Comparison of ENCODE assay signal across 24 cellular contexts in the genomic region with DNA sequence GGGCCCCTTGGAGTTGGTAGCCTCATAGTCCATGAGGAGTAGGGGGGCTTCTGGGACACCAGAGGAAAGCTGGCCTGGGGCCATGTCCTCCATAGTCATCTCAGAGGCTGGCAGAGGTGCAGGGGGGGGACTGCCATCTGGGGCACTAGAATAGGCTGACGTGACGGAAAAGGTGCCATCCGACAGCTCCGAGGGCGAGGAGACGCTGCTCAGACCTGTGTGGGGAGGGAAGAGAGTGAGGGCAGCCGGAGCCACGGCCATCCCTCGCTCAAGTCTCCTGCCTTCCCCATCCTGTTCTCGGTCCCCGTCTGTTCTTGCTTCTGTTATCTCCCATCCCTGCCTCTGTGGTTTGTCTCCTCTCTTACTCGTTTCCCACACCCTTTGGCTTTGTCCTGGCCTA. TPM values are rescaled to one million over a fixed set of nuclear protein-coding genes. Genes with fewer than 3 reads are reported as not detected.
DNase-seq lines count a peak whose midpoint lies in the region; ATAC-seq and TF ChIP-seq lines count a peak whose summit lies in the region.
"Had no signal": no experiment of that assay in that cellular context is flagged by ENCODE, and none has a peak within 500 bp of the region (broad histone marks: within the 10 kb centered on the region; RNA-seq: fewer than 3 reads in every experiment).

No MANE protein-coding gene starts in this region.

- 89% methylated on average over 12 of the region's 12 CpGs for WGBS in esophagus muscularis mucosa
- WGBS in psoas muscle, 3 donors: 74 to 89% (median 77%) methylated on average over 8 to 12 of the region's 12 CpGs

- H3K27ac ChIP-seq in HCT116 (ENCODE audit: low read depth, low read length) (no peak overlapping the region), esophagus muscularis mucosa (replicated peaks in 1 of 4) (peak overlapping the region; percentile 43 to 97 (median 70)), psoas muscle (peak overlapping the region; percentile 86)
- H3K27ac ChIP-seq: KMS-11, SJCRH30 had no signal

- POLR2A ChIA-PET in HCT116 (lab: Charles Lee): no interaction called here

- H3K27me3 Mint-ChIP-seq in CD14-positive monocyte (ENCODE audit: low read depth in 3 of 3): peaks cover 0 to 2% (median 2%) of the 10 kb centered on the region in 3 donors
- H3K27me3 Mint-ChIP-seq: activated CD4-positive, alpha-beta T cell treated with anti-CD3 and anti-CD28 coated beads, Interleukin-2, amount 10 ng/mL, durations not matched to agents 7 days and 5 days; CD8-positive, alpha-beta memory T cell had no signal

- no peak overlapping the region for H3K9ac ChIP-seq in HCT116 (ENCODE audit: low read length)
- H3K9ac ChIP-seq: KMS-11 had no signal

- RAD21 ChIA-PET in HCT116 (lab: Charles Lee; ENCODE audit: low non-redundant PET in 1 of 2, low total read pairs in 2 of 2, uncharacterized antibody in 2 of 2, unreplicated experiment in 2 of 2): no interaction called here

- H3K4me1 ChIP-seq in HCT116 (ENCODE audit: control insufficient read depth in 1 of 2, insufficient read depth in 2 of 2, low read length in 2 of 2) (peaks cover 14 to 20% of the 10 kb centered on the region in 2 experiments), esophagus muscularis mucosa (peaks cover 31 to 38% (median 35%) of the 10 kb centered on the region in 4 donors), psoas muscle (peaks cover 43% of the 10 kb centered on the region)
- H3K4me1 ChIP-seq: SJCRH30 had no signal

- TF ChIP-seq EP300 in esophagus muscularis mucosa (IDR thresholded peaks at IDR 0.05): no peak

- intact Hi-C loops in CD14-positive monocyte (cut with micrococcal nuclease) (no loop called here), HCT116 (cut with micrococcal nuclease) (no loop called here), esophagus muscularis mucosa (cut with DNase I) (no loop called here), psoas muscle (cut with DNase I) (no loop called here)

- CTCF ChIA-PET in HCT116 (lab: Charles Lee): no interaction called here

- DNase-seq in CD14-positive monocyte (ENCODE audit: low spot score) (no peak), HCT116 (ENCODE audit: low read depth, low spot score) (no peak), esophagus muscularis mucosa (ENCODE audit: extremely low spot score) (no peak), psoas muscle (no peak), COLO668 (lab: John Stamatoyannopoulos, UW; ENCODE audit: unreplicated experiment) (no peak), kidney glomerular epithelial cell (lab: John Stamatoyannopoulos, UW) (no peak)
- DNase-seq: activated CD4-positive, alpha-beta T cell treated with anti-CD3 and anti-CD28 coated beads, Interleukin-2, amount 10 ng/mL, durations not matched to agents 7 days and 5 days; activated CD8-positive, alpha-beta memory T cell treated with anti-CD3 and anti-CD28 coated beads, Interleukin-2, amount 50 U/mL, for 4 hours; activated effector memory CD4-positive, alpha-beta T cell treated with anti-CD3 and anti-CD28 coated beads, Interleukin-2, amount 50 U/mL, for 16 hours; aorta; CD8-positive, alpha-beta memory T cell; DND-41; effector CD4-positive, alpha-beta T cell; esophagus squamous epithelium; left colon; NCI-H1092; NCI-H2081; retina; SJCRH30; stimulated activated CD4-positive, alpha-beta T cell treated with anti-CD3 and anti-CD28 coated beads, Interleukin-15, amount 100 ng/mL, for 24 hours had no signal

- no peak for ATAC-seq in HCT116
- ATAC-seq in psoas muscle: no peak
- no peak for ATAC-seq in GM21786 (IDR thresholded peaks at IDR 0.05; ENCODE audit: unreplicated experiment)
- ATAC-seq: left colon had no signal

- H3K9me2 ChIP-seq in HCT116 (ENCODE audit: insufficient read depth): no peaks in the 10 kb centered on the region

- peaks cover 44% of the 10 kb centered on the region for H3K4me1 Mint-ChIP-seq in CD14-positive monocyte

- no peak overlapping the region for H3K4me3 Mint-ChIP-seq in CD14-positive monocyte
- H3K4me3 Mint-ChIP-seq: activated CD4-positive, alpha-beta T cell treated with anti-CD3 and anti-CD28 coated beads, Interleukin-2, amount 10 ng/mL, durations not matched to agents 7 days and 5 days; CD8-positive, alpha-beta memory T cell; T-helper 1 cell treated with Interleukin-12 subunit alpha and Interleukin-12 subunit beta and Interleukin-4 antibody, amounts not matched to agents 30 μg/mL and 1 μg/mL, for 36 hours had no signal

- peaks cover 4 to 13% of the 10 kb centered on the region in 2 experiments; a peak in 2 of 4 replicates for H3K36me3 ChIP-seq in HCT116 (ENCODE audit: control insufficient read depth in 1 of 2, insufficient read depth in 2 of 2, low read length in 2 of 2)
- peaks cover 45 to 77% (median 66%) of the 10 kb centered on the region in 4 donors for H3K36me3 ChIP-seq in esophagus muscularis mucosa
- H3K36me3 ChIP-seq in psoas muscle (ENCODE audit: insufficient read depth in 1 of 2, low read depth in 1 of 2): peaks cover 4 to 80% of the 10 kb centered on the region in 2 donors
- H3K36me3 ChIP-seq: SJCRH30 had no signal

- no TSS peak for BruUV-seq in HCT116 (replicated peaks; lab: Mats Ljungman, UMichigan)

- no peaks in the 10 kb centered on the region for H3K27me3 ChIP-seq in HCT116 (ENCODE audit: insufficient read depth, low read length)
- no peaks in the 10 kb centered on the region for H3K27me3 ChIP-seq in esophagus muscularis mucosa
- no peaks in the 10 kb centered on the region for H3K27me3 ChIP-seq in psoas muscle (ENCODE audit: insufficient read depth in 3 of 3, low read length in 2 of 3)
- H3K27me3 ChIP-seq: esophagus squamous epithelium, SJCRH30 had no signal

- peaks cover 74 to 86% of the 10 kb centered on the region in 2 donors for H3K36me3 Mint-ChIP-seq in CD14-positive monocyte

- H2AFZ ChIP-seq in HCT116 (ENCODE audit: low read depth, low read length, poor library complexity, severe bottlenecking): no peak overlapping the region

- TF ChIP-seq CTCF in CD14-positive monocyte (IDR thresholded peaks at IDR 0.05) (no peak), HCT116 (IDR thresholded peaks at IDR 0.05 in 2 of 3, conservative IDR thresholded peaks at IDR 0.05 in 1 of 3; ENCODE audit: borderline replicate concordance in 1 of 3, insufficient read depth in 1 of 3, low read depth in 2 of 3, low read length in 2 of 3) (no peak), esophagus muscularis mucosa (IDR thresholded peaks at IDR 0.05) (no peak), psoas muscle (IDR thresholded peaks at IDR 0.05) (no peak)

- TF ChIP-seq RAD21 in HCT116 (IDR thresholded peaks at IDR 0.05; ENCODE audit: low read depth): no peak

- H3K27ac Mint-ChIP-seq in CD14-positive monocyte: peak overlapping the region in 4 of 7 donors; percentile 25 to 90 (median 65)
- H3K27ac Mint-ChIP-seq: T-helper 1 cell treated with Interleukin-12 subunit alpha and Interleukin-12 subunit beta and Interleukin-4 antibody, amounts not matched to agents 30 μg/mL and 1 μg/mL, for 36 hours had no signal

- TF ChIP-seq POLR2A in HCT116 (IDR thresholded peaks at IDR 0.05; ENCODE audit: borderline replicate concordance, extremely low read depth, insufficient read depth, insufficient read length) (no peak), esophagus muscularis mucosa (IDR thresholded peaks at IDR 0.05; ENCODE audit: low read depth) (no peak)

- no peaks in the 10 kb centered on the region for H3K9me3 ChIP-seq in HCT116 (ENCODE audit: control insufficient read depth in 1 of 2, insufficient read depth in 1 of 2, low read depth in 1 of 2, low read length in 2 of 2)
- H3K9me3 ChIP-seq in esophagus muscularis mucosa: no peaks in the 10 kb centered on the region
- H3K9me3 ChIP-seq in psoas muscle: no peaks in the 10 kb centered on the region
- H3K9me3 ChIP-seq: esophagus squamous epithelium, SJCRH30, thoracic aorta had no signal

- H3K4me2 ChIP-seq in HCT116 (ENCODE audit: low read length): no peak overlapping the region
- H3K4me2 ChIP-seq: KMS-11 had no signal

- H3K79me2 ChIP-seq in HCT116 (ENCODE audit: insufficient read depth, low read length): peaks cover 5% of the 10 kb centered on the region; the same call in 1 of the 2 replicates

- no peaks in the 10 kb centered on the region for H3K9me3 Mint-ChIP-seq in CD14-positive monocyte
- H3K9me3 Mint-ChIP-seq: activated CD4-positive, alpha-beta T cell treated with anti-CD3 and anti-CD28 coated beads, Interleukin-2, amount 10 ng/mL, durations not matched to agents 7 days and 5 days; CD8-positive, alpha-beta memory T cell; T-helper 1 cell treated with Interleukin-12 subunit alpha and Interleukin-12 subunit beta and Interleukin-4 antibody, amounts not matched to agents 30 μg/mL and 1 μg/mL, for 36 hours had no signal

- H3K4me3 ChIP-seq in HCT116 (replicated peaks in 1 of 2; ENCODE audit: low read depth in 1 of 2, low read length in 2 of 2): no peak overlapping the region
- no peak overlapping the region for H3K4me3 ChIP-seq in esophagus muscularis mucosa
- no peak overlapping the region for H3K4me3 ChIP-seq in psoas muscle
- H3K4me3 ChIP-seq: esophagus squamous epithelium, SJCRH30, thoracic aorta had no signal

- no peaks in the 10 kb centered on the region for H4K20me1 ChIP-seq in HCT116 (ENCODE audit: insufficient read depth)

RNA-seq across cellular contexts. Expression of gene SPAG7, which starts 4.7 kb away (rescaled TPM):
- polyA plus RNA-seq in CD14-positive monocyte (10 to 100 TPM; 85.1 to 96.7 TPM), psoas muscle (100 to 1,000 TPM in 2 of 3 donors, 10 to 100 TPM in 1; 93.2 to 179 (median 170) TPM)
- total RNA-seq in HCT116 (2021; ENCODE audit: unreplicated experiment) (49.9 TPM), esophagus muscularis mucosa (10 to 100 TPM; 45.5 to 74.7 (median 63.6) TPM), psoas muscle (100 to 1,000 TPM in 3 of 4 donors, 10 to 100 TPM in 1; 79.2 to 156 (median 111) TPM)
- polyA plus RNA-seq in HCT116 (2012): 68.7 and 76.9 TPM in 2 replicates

RNA-seq across cellular contexts. Expression of gene CAMTA2, which starts 15.2 kb away (rescaled TPM):
- 1 to 10 TPM; 7.1 to 7.6 TPM for polyA plus RNA-seq in CD14-positive monocyte
- total RNA-seq in HCT116 (2021; ENCODE audit: unreplicated experiment): 37.8 TPM
- polyA plus RNA-seq in HCT116 (2012): 53.9 and 58.0 TPM in 2 replicates
- total RNA-seq in esophagus muscularis mucosa: 10 to 100 TPM; 24.0 to 48.2 (median 28.4) TPM
- total RNA-seq in psoas muscle: 10 to 100 TPM; 43.0 to 60.8 (median 51.0) TPM
- polyA plus RNA-seq in psoas muscle: 10 to 100 TPM; 30.3 to 50.2 (median 39.5) TPM

RNA-seq across cellular contexts. Expression of gene ENO3, which starts 21.4 kb away (rescaled TPM):
- under 1 TPM; 0.36 to 0.60 TPM for polyA plus RNA-seq in CD14-positive monocyte
- 24.6 TPM for total RNA-seq in HCT116 (2021; ENCODE audit: unreplicated experiment)
- 23.5 and 26.1 TPM in 2 replicates for polyA plus RNA-seq in HCT116 (2012)
- total RNA-seq in esophagus muscularis mucosa: 1 to 10 TPM; 1.2 to 7.2 (median 2.1) TPM
- 1,000 to 10,000 TPM; 2,251 to 3,238 (median 2,533) TPM for total RNA-seq in psoas muscle
- 1,000 to 10,000 TPM; 1,126 to 5,696 (median 4,322) TPM for polyA plus RNA-seq in psoas muscle

RNA-seq across cellular contexts. Expression of gene PFN1, which starts 24.0 kb away (rescaled TPM):
- 1,000 to 10,000 TPM; 1,582 to 1,613 TPM for polyA plus RNA-seq in CD14-positive monocyte
- 1,213 TPM for total RNA-seq in HCT116 (2021; ENCODE audit: unreplicated experiment)
- polyA plus RNA-seq in HCT116 (2012): 1,800 and 2,181 TPM in 2 replicates
- 1,000 to 10,000 TPM; 1,019 to 1,635 (median 1,341) TPM for total RNA-seq in esophagus muscularis mucosa
- 100 to 1,000 TPM; 149 to 253 (median 205) TPM for total RNA-seq in psoas muscle
- 1,000 to 10,000 TPM in 1 of 3 donors, 100 to 1,000 TPM in 2; 220 to 1,518 (median 312) TPM for polyA plus RNA-seq in psoas muscle

RNA-seq across cellular contexts. Expression of gene INCA1, which starts 25.0 kb away (rescaled TPM):
- polyA plus RNA-seq in CD14-positive monocyte (under 1 TPM; 0.38 to 0.44 TPM), psoas muscle (1 to 10 TPM; 1.6 to 4.1 (median 4.0) TPM)
- total RNA-seq in HCT116 (2021; ENCODE audit: unreplicated experiment) (0.74 TPM), esophagus muscularis mucosa (1 to 10 TPM; 1.3 to 4.6 (median 3.0) TPM), psoas muscle (1 to 10 TPM; 2.9 to 4.9 (median 3.5) TPM)
- polyA plus RNA-seq in HCT116 (2012): 0.94 and 1.2 TPM in 2 replicates
- total RNA-seq: SJCRH30 had no signal

Comparison
In these comparisons a context has a peak if more than half of its experiments do, and no peak if none do; other contexts are left out.
1. RNA of gene ENO3, which starts 21.4 kb away (total RNA-seq): 2,251 to 3,238 TPM in psoas muscle; 24.6 TPM in HCT116 (single experiment) and 1.2 to 7.2 TPM in esophagus muscularis mucosa; every median in the first group is over 10 times any median in the second.